Comparison of ENCODE assay signal across 29 cellular contexts in the genomic region with DNA sequence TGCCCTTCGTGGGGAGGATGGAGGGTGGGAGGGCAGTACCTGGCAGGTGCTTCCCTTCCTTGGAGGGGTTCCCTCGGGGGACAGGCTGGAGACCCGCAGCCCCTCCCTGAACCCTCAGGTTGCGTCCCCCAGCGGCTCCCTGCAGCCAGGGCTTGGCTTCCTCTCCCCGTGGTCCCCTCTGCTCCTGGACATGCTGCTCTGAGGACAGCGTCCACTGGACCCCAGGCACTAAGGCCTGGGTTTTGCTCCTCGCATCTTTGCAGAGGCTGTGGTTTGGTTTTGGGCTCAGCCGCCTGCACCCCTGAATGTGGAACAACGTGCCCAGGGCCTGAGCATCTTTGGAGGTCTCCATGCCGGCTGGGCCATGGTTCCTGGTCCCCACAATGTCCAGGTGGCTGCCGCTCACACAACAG.
"Had no signal": no experiment of that assay in that cellular context is flagged by ENCODE, and none has a peak within 500 bp of the region (broad histone marks: within the 10 kb centered on the region; RNA-seq: fewer than 3 reads in every experiment).

No MANE protein-coding gene starts in this region.

- H3K27me3 ChIP-seq: brain microvascular endothelial cell, MG63, SJCRH30 had no signal

- H3K27ac Mint-ChIP-seq: activated CD4-positive, alpha-beta T cell treated with anti-CD3 and anti-CD28 coated beads, Interleukin-2, amount 10 ng/mL, durations not matched to agents 24 days and 14 days; activated CD8-positive, alpha-beta T cell treated with anti-CD3 and anti-CD28 coated beads for 36 hours; activated naive CD8-positive, alpha-beta T cell treated with anti-CD3 and anti-CD28 coated beads for 36 hours; activated T-helper 1 cell treated with anti-CD3 and anti-CD28 coated beads, Interleukin-12 subunit alpha, Interleukin-12 subunit beta, Interleukin-2, Interleukin-4 antibody, amounts not matched to agents 30 ng/mL and 10 ng/mL and 1 ng/mL, durations not matched to agents 14 hours and 24 hours and 36 hours; T-helper 1 cell treated with Interleukin-12 subunit alpha and Interleukin-12 subunit beta and Interleukin-4 antibody, amounts not matched to agents 30 μg/mL and 1 μg/mL, for 36 hours; T-helper 2 cell treated with Interferon-gamma antibody and Interleukin-4, amounts not matched to agents 5 μg/mL and 100 μg/mL, for 36 hours had no signal

- DNase-seq: activated CD4-positive, alpha-beta T cell treated with anti-CD3 and anti-CD28 coated beads, Interleukin-2, amount 10 ng/mL, durations not matched to agents 24 days and 14 days; activated CD4-positive, alpha-beta T cell treated with anti-CD3 and anti-CD28 coated beads, Interleukin-2, amount 50 U/mL, for 4 hours; activated CD8-positive, alpha-beta T cell treated with anti-CD3 and anti-CD28 coated beads for 36 hours; activated naive CD4-positive, alpha-beta T cell; activated naive CD4-positive, alpha-beta T cell treated with anti-CD3 and anti-CD28 coated beads, Interleukin-2, amount 50 U/mL, for 16 hours; activated naive CD8-positive, alpha-beta T cell treated with anti-CD3 and anti-CD28 coated beads for 36 hours; activated T-cell treated with anti-CD3 and anti-CD28 coated beads for 4 hours; activated T-cell treated with anti-CD3 and anti-CD28 coated beads, Interleukin-2, amount 50 U/mL, for 4 hours; amniotic stem cell; aorta; brain microvascular endothelial cell; Kasumi-1; KG1; MG63; NCI-H1048; NCI-H1105 treated with DMSO at 0.1 percent for 48 hours; NCI-H1436; NCI-H1694; NCI-H1930; NCI-H2081 treated with DMSO at 0.1 percent for 48 hours; NCI-H345; NCI-H524 treated with DMSO at 0.1 percent for 48 hours; SHP77; SJCRH30 had no signal

- ATAC-seq: activated CD8-positive, alpha-beta T cell treated with anti-CD3 and anti-CD28 coated beads for 36 hours; activated T-cell treated with anti-CD3 and anti-CD28 coated beads, Interleukin-2, amount 50 U/mL, for 4 hours; Panc1 had no signal

- H3K4me1 ChIP-seq: SJCRH30 had no signal

- H3K4me3 Mint-ChIP-seq: activated CD4-positive, alpha-beta T cell treated with anti-CD3 and anti-CD28 coated beads, Interleukin-2, amount 10 ng/mL, durations not matched to agents 24 days and 14 days; activated CD8-positive, alpha-beta T cell treated with anti-CD3 and anti-CD28 coated beads for 36 hours; activated naive CD8-positive, alpha-beta T cell treated with anti-CD3 and anti-CD28 coated beads for 36 hours; activated T-cell treated with anti-CD3 and anti-CD28 coated beads, Interleukin-2, amount 50 U/mL, for 4 hours; activated T-helper 1 cell treated with anti-CD3 and anti-CD28 coated beads, Interleukin-12 subunit alpha, Interleukin-12 subunit beta, Interleukin-2, Interleukin-4 antibody, amounts not matched to agents 30 ng/mL and 10 ng/mL and 1 ng/mL, durations not matched to agents 14 hours and 24 hours and 36 hours; T-helper 1 cell treated with Interleukin-12 subunit alpha and Interleukin-12 subunit beta and Interleukin-4 antibody, amounts not matched to agents 30 μg/mL and 1 μg/mL, for 36 hours; T-helper 2 cell treated with Interferon-gamma antibody and Interleukin-4, amounts not matched to agents 5 μg/mL and 100 μg/mL, for 36 hours had no signal

- H3K36me3 ChIP-seq: brain microvascular endothelial cell, MG63, SJCRH30 had no signal

- H3K27ac ChIP-seq: brain microvascular endothelial cell, SJCRH30, SK-N-MC had no signal

- H3K9me3 ChIP-seq: SJCRH30 had no signal

- H3K4me3 ChIP-seq: MG63, SJCRH30, SK-N-MC had no signal

- H3K27me3 Mint-ChIP-seq: activated CD4-positive, alpha-beta T cell treated with anti-CD3 and anti-CD28 coated beads, Interleukin-2, amount 10 ng/mL, durations not matched to agents 24 days and 14 days; activated CD8-positive, alpha-beta T cell treated with anti-CD3 and anti-CD28 coated beads for 36 hours; activated naive CD8-positive, alpha-beta T cell treated with anti-CD3 and anti-CD28 coated beads for 36 hours had no signal
